Comparison of ENCODE assay signal across 8 cellular contexts in the genomic region with DNA sequence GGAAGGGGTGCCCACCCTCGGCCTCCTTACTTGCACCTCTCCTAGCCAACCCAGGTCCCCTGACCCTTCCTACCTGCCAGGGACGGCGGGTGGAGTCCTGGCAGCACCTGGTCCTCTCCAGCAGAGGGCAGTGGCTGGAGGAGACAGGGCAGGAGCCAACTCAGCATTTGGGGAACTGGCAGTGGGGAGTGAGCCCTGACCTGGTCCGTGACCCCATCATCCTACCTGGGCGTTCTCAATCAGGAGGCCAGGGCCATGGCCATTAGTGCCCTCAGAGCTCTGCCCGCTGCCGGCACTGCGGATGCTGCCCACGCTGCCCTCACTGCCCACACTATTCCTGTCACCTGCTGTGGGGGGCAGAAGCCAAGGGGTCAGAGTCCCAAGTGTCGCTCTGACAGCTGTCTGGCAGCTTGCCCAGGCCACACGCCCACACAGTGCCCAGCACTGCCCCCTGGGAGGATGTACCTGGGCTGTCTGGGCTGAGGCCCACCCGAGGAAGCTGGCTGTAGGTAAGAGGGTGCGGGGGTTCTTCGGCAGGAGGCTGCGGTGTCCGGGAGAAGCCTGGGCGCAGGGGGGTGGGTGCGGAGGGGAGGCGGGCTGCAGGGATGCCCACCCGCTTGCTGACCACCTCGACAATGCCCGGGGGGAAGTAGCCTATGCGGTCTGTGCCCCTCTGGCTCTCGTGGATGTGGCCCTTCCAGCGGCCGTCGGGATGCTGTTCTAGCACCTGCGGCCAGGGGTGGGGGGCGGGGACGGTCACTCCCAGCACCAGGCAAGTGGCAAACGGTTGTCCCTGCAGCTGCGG. TPM values are rescaled to one million over a fixed set of nuclear protein-coding genes. Genes with fewer than 3 reads are reported as not detected.
DNase-seq lines count a peak whose midpoint lies in the region; TF ChIP-seq lines count a peak whose summit lies in the region.

No MANE protein-coding gene starts in this region.

- H3K27me3 ChIP-seq in adrenal gland (no peaks in the 10 kb centered on the region), uterus (no peaks in the 10 kb centered on the region)

- TF ChIP-seq POLR2A in adrenal gland (IDR thresholded peaks at IDR 0.05) (no peak), uterus (IDR thresholded peaks at IDR 0.05) (no peak)

- no peak overlapping the region for H3K27ac ChIP-seq in OCI-LY7 (ENCODE audit: low read depth, low read length, poor library complexity, severe bottlenecking)
- peak overlapping the region in 1 of 5 donors; percentile 35 for H3K27ac ChIP-seq in adrenal gland
- no peak overlapping the region for H3K27ac ChIP-seq in uterus

- no peaks in the 10 kb centered on the region for H3K36me3 ChIP-seq in OCI-LY7 (ENCODE audit: insufficient read depth, low read length)
- H3K36me3 ChIP-seq in adrenal gland (replicated peaks in 1 of 2) = peaks cover 0 to 68% of the 10 kb centered on the region in 2 donors
- H3K36me3 ChIP-seq in uterus = no peaks in the 10 kb centered on the region

- H3K9me2 ChIP-seq in OCI-LY7 (ENCODE audit: insufficient read depth, low read length) = no peaks in the 10 kb centered on the region

- no TSS peak for BruUV-seq in OCI-LY7 (replicated peaks; lab: Mats Ljungman, UMichigan)

- WGBS in adrenal gland, 4 donors = 69 to 79% (median 74%) methylated on average over 10 to 32 of the region's 32 CpGs

- H4K20me1 ChIP-seq in OCI-LY7 (ENCODE audit: insufficient read depth, low read length) = no peaks in the 10 kb centered on the region

- POLR2A ChIA-PET in OCI-LY7 (lab: Charles Lee) = interaction anchor here (0.8 to 1.5 kb wide), 2 partner anchors 48 to 79 kb away, joined by 3 read pairs; a partner anchor contains a TSS

- H3K79me2 ChIP-seq in OCI-LY7 (ENCODE audit: insufficient read depth, low read depth, low read length) = no peaks in the 10 kb centered on the region

- no peak overlapping the region for H2AFZ ChIP-seq in OCI-LY7 (ENCODE audit: low read length)

- H3K4me1 ChIP-seq in OCI-LY7 (ENCODE audit: insufficient read depth, low read length, poor library complexity, severe bottlenecking) (no peaks in the 10 kb centered on the region), adrenal gland (replicated peaks in 1 of 2) (peaks cover 2 to 22% of the 10 kb centered on the region in 2 donors), uterus (peaks cover 0 to 5% of the 10 kb centered on the region in 2 donors)

- H3K9me3 ChIP-seq in OCI-LY7 (ENCODE audit: low read length) (no peaks in the 10 kb centered on the region), adrenal gland (replicated peaks in 1 of 3) (no peaks in the 10 kb centered on the region), uterus (no peaks in the 10 kb centered on the region)

- intact Hi-C loops in OCI-LY7 (cut with micrococcal nuclease; ENCODE audit: unreplicated experiment) (loop anchor here (1.0 kb wide), 1 partner anchor 78 kb away; no protein-coding TSS in a partner anchor), adrenal gland (cut with DNase I) (no loop called here), uterus (cut with DNase I; ENCODE audit: low total_unique reads) (no loop called here)

- H3K4me3 ChIP-seq in OCI-LY7 (ENCODE audit: low read depth, low read length, poor library complexity, severe bottlenecking) (no peak overlapping the region), adrenal gland (no peak overlapping the region), uterus (no peak overlapping the region)

- CTCF ChIA-PET in OCI-LY7 (lab: Charles Lee; ENCODE audit: unreplicated experiment) = no interaction called here

- no peak overlapping the region for H3K4me2 ChIP-seq in OCI-LY7 (ENCODE audit: low read length)

- TF ChIP-seq CTCF in OCI-LY7 (conservative IDR thresholded peaks at IDR 0.05; ENCODE audit: low read length) (peak; percentile 84), adrenal gland (IDR thresholded peaks at IDR 0.05) (peak; percentile 30 to 70 (median 48)), uterus (IDR thresholded peaks at IDR 0.05) (peak in 3 of 4 experiments; percentile 25 to 47 (median 32))

- DNase-seq in activated effector memory CD4-positive, alpha-beta T cell treated with anti-CD3 and anti-CD28 coated beads, Interleukin-2, amount 50 U/mL, for 16 hours = peak; percentile 75
- DNase-seq in activated effector memory CD4-positive, alpha-beta T cell treated with Interleukin-2 at 50 U/mL for 16 hours = no peak
- DNase-seq in OCI-LY7 (ENCODE audit: low spot score) (peak; percentile 70), adrenal gland (peak in 3 of 7 donors; percentile 56 to 59 (median 59)), left kidney (ENCODE audit: low read depth, low spot score) (peak; percentile 49), uterus (no peak), middle frontal gyrus (ENCODE audit: extremely low spot score, low spot score) (no peak), COR-L47 (lab: John Stamatoyannopoulos, UW) (no peak)

RNA-seq across cellular contexts. Expression of a gene that starts 10.8 kb away (rescaled TPM):
- not detected in 2 replicates for total RNA-seq in OCI-LY7 (2014; rRNA removed; shearing (Covaris generic))
- total RNA-seq in OCI-LY7 (2022) = 0.24 and 1.0 TPM in 2 replicates
- total RNA-seq in adrenal gland = 10 to 100 TPM; 26.6 to 90.8 (median 48.7) TPM
- 10 to 100 TPM; 10.1 to 43.2 (median 28.3) TPM for polyA plus RNA-seq in adrenal gland
- 100 to 1,000 TPM in 1 of 4 donors, 10 to 100 TPM in 1, 1 to 10 TPM in 2; 7.4 to 122 (median 15.5) TPM for total RNA-seq in uterus

RNA-seq across cellular contexts. Expression of a gene that starts 11.8 kb away (rescaled TPM):
- total RNA-seq in OCI-LY7 (2014; rRNA removed; shearing (Covaris generic)) = 45.4 and 57.4 TPM in 2 replicates
- total RNA-seq in OCI-LY7 (2022) = 57.9 and 69.8 TPM in 2 replicates
- total RNA-seq in adrenal gland = 10 to 100 TPM; 18.6 to 30.3 (median 25.6) TPM
- 10 to 100 TPM; 17.9 to 67.8 (median 56.0) TPM for polyA plus RNA-seq in adrenal gland
- total RNA-seq in uterus = 100 to 1,000 TPM in 1 of 4 donors, 10 to 100 TPM in 3; 17.4 to 102 (median 20.6) TPM

RNA-seq across cellular contexts. Expression of a gene that starts 20.9 kb away (rescaled TPM):
- total RNA-seq in OCI-LY7 (2014; rRNA removed; shearing (Covaris generic)) = 10.7 and 12.6 TPM in 2 replicates
- total RNA-seq in OCI-LY7 (2022) (20.9 and 21.6 TPM in 2 replicates), adrenal gland (10 to 100 TPM in 7 of 8 donors, 1 to 10 TPM in 1; 9.9 to 40.5 (median 23.8) TPM), uterus (10 to 100 TPM in 3 of 4 donors, 1 to 10 TPM in 1; 3.1 to 31.9 (median 14.0) TPM)
- 10 to 100 TPM in 2 of 3 donors, 1 to 10 TPM in 1; 1.2 to 90.3 (median 51.4) TPM for polyA plus RNA-seq in adrenal gland

RNA-seq across cellular contexts. Expression of a gene that starts 48.1 kb away (rescaled TPM):
- total RNA-seq in OCI-LY7 (2014; rRNA removed; shearing (Covaris generic)) = 36.9 and 60.6 TPM in 2 replicates
- total RNA-seq in OCI-LY7 (2022) = 109 and 121 TPM in 2 replicates
- 100 to 1,000 TPM; 162 to 245 (median 174) TPM for total RNA-seq in adrenal gland
- polyA plus RNA-seq in adrenal gland = 100 to 1,000 TPM; 132 to 186 (median 134) TPM
- 10 to 100 TPM in 2 of 4 donors, 1 to 10 TPM in 2; 3.8 to 91.2 (median 26.0) TPM for total RNA-seq in uterus

Comparison
In these comparisons a context has a peak if more than half of its experiments do, and no peak if none do; other contexts are left out.
1. DNase-seq: peak in activated effector memory CD4-positive, alpha-beta T cell treated with anti-CD3 and anti-CD28 coated beads, Interleukin-2, amount 50 U/mL, for 16 hours (single experiment), OCI-LY7 (single experiment) and left kidney (single experiment); none in activated effector memory CD4-positive, alpha-beta T cell treated with Interleukin-2 at 50 U/mL for 16 hours (single experiment), uterus (0 of 2), middle frontal gyrus (single experiment) and COR-L47 (single experiment).
2. CTCF ChIP-seq: peak in every context shown above with its lines; median percentile 84 in OCI-LY7; 48 in adrenal gland; 32 in uterus.
3. RNA of a gene that starts 10.8 kb away (total RNA-seq): 26.6 to 90.8 TPM in adrenal gland and 7.4 to 122 TPM in uterus; 0.24 to 1.0 TPM in OCI-LY7; every median in the first group is over 4 times any median in the second.